Comparison of ENCODE assay signal across 8 cellular contexts in genomic region chr9:127611796-127612790, GRCh38. TPM values are rescaled to one million over a fixed set of nuclear protein-coding genes. Genes with fewer than 3 reads are reported as not detected.
DNase-seq lines count a peak whose midpoint lies in the region; ATAC-seq and TF ChIP-seq lines count a peak whose summit lies in the region.

Gene STXBP1 (plus strand): TSS chr9:127612277. CDS start chr9:127612404, 127 bp downstream.

- H3K9me3 Mint-ChIP-seq in CD14-positive monocyte (peaks cover 0 to 8% (median 0%) of the 10 kb centered on the region in 7 donors), endodermal cell (no peaks in the 10 kb centered on the region)
- H3K9me3 Mint-ChIP-seq in activated CD8-positive, alpha-beta memory T cell treated with anti-CD3 and anti-CD28 coated beads, Interleukin-2, amount 10 ng/mL, durations not matched to agents 7 days and 5 days (ENCODE audit: low read depth) = no peaks in the 10 kb centered on the region

- peak; percentile 84 for ATAC-seq in GM19452 (IDR thresholded peaks at IDR 0.05; ENCODE audit: unreplicated experiment)
- peak; percentile 91 for ATAC-seq in activated CD8-positive, alpha-beta memory T cell treated with anti-CD3 and anti-CD28 coated beads, Interleukin-2, amount 10 ng/mL, durations not matched to agents 7 days and 5 days

- peak within 1 kb of the TSS; percentile 16 for H3K9ac ChIP-seq in endodermal cell (ENCODE audit: extremely low read depth, low read length, poor library complexity, severe bottlenecking)

- DNase-seq in CD14-positive monocyte (ENCODE audit: low spot score) (peak; percentile 65), HK-2 (ENCODE audit: unreplicated experiment) (peak; percentile 81), NOMO-1 treated with DMSO at 0.1 percent for 48 hours (lab: John Stamatoyannopoulos, UW; ENCODE audit: unreplicated experiment) (peak; percentile 60), endodermal cell (peak; percentile 95)
- peak; percentile 90 for DNase-seq in activated CD8-positive, alpha-beta memory T cell treated with anti-CD3 and anti-CD28 coated beads, Interleukin-2, amount 10 ng/mL, durations not matched to agents 7 days and 5 days
- peak; percentile 74 for DNase-seq in stimulated activated CD8-positive, alpha-beta memory T cell treated with anti-CD3 and anti-CD28 coated beads, Interleukin-15, amount 100 ng/mL, for 24 hours (ENCODE audit: low read depth)

- peaks cover 32% of the 10 kb centered on the region for H3K27me3 ChIP-seq in endodermal cell (ENCODE audit: control insufficient read depth, insufficient read depth, low read length, poor library complexity, severe bottlenecking)

- H3K4me3 Mint-ChIP-seq in CD14-positive monocyte = peak within 1 kb of the TSS; percentile 91 to 94
- peak within 1 kb of the TSS; percentile 85 for H3K4me3 Mint-ChIP-seq in activated CD8-positive, alpha-beta memory T cell treated with anti-CD3 and anti-CD28 coated beads, Interleukin-2, amount 10 ng/mL, durations not matched to agents 7 days and 5 days
- H3K4me3 Mint-ChIP-seq in endodermal cell = peak within 1 kb of the TSS; percentile 74

- H3K36me3 ChIP-seq in endodermal cell (ENCODE audit: control insufficient read depth, insufficient read depth, low read length) (no peaks in the 10 kb centered on the region), mesodermal cell (ENCODE audit: control insufficient read depth, insufficient read depth, low read length) (peaks cover 3% of the 10 kb centered on the region)

- H3K27ac Mint-ChIP-seq in CD14-positive monocyte (peak within 1 kb of the TSS in 6 of 7 donors; percentile 76 to 88 (median 82)), endodermal cell (peak within 1 kb of the TSS; percentile 59)
- peak within 1 kb of the TSS; percentile 58 for H3K27ac Mint-ChIP-seq in activated CD8-positive, alpha-beta memory T cell treated with anti-CD3 and anti-CD28 coated beads, Interleukin-2, amount 10 ng/mL, durations not matched to agents 7 days and 5 days

- H3K27me3 Mint-ChIP-seq in CD14-positive monocyte (ENCODE audit: low read depth in 3 of 3) (peaks cover 40 to 56% (median 51%) of the 10 kb centered on the region in 3 donors), endodermal cell (ENCODE audit: insufficient read depth) (peaks cover 43% of the 10 kb centered on the region)
- peaks cover 43% of the 10 kb centered on the region for H3K27me3 Mint-ChIP-seq in activated CD8-positive, alpha-beta memory T cell treated with anti-CD3 and anti-CD28 coated beads, Interleukin-2, amount 10 ng/mL, durations not matched to agents 7 days and 5 days

- 0% methylated on average over 17 to 107 of the region's 107 CpGs for WGBS in endodermal cell (ENCODE audit: insufficient coverage in 1 of 2, insufficient read length in 1 of 2), 2 experiments
- WGBS in mesodermal cell (ENCODE audit: insufficient coverage in 2 of 2), 2 experiments = 0 to 1% methylated on average over 58 to 89 of the region's 107 CpGs

- TF ChIP-seq CTCF in CD14-positive monocyte (IDR thresholded peaks at IDR 0.05) = no peak
- TF ChIP-seq CTCF in endodermal cell (conservative IDR thresholded peaks at IDR 0.05) = peak; percentile 50

- H3K27ac ChIP-seq in endodermal cell (ENCODE audit: low read depth, low read length) = no peak within 1 kb of the TSS
- no peak within 1 kb of the TSS for H3K27ac ChIP-seq in mesodermal cell (ENCODE audit: low read depth, low read length, severe bottlenecking)

- H3K4me3 ChIP-seq in endodermal cell (ENCODE audit: low read length) (peak within 1 kb of the TSS; percentile 86), mesodermal cell (ENCODE audit: extremely low read depth, insufficient read depth, low read length, poor library complexity, severe bottlenecking) (peak within 1 kb of the TSS; percentile 68)

- intact Hi-C loops in CD14-positive monocyte (cut with micrococcal nuclease) = loop anchor here in 1 of 2 donors (10.0 kb wide), 1 partner anchor 113 kb away; no protein-coding TSS in a partner anchor

- H3K4me1 Mint-ChIP-seq in CD14-positive monocyte = peaks cover 31% of the 10 kb centered on the region
- peaks cover 31% of the 10 kb centered on the region for H3K4me1 Mint-ChIP-seq in activated CD8-positive, alpha-beta memory T cell treated with anti-CD3 and anti-CD28 coated beads, Interleukin-2, amount 10 ng/mL, durations not matched to agents 7 days and 5 days
- H3K4me1 Mint-ChIP-seq in endodermal cell = peaks cover 23% of the 10 kb centered on the region

- H3K36me3 Mint-ChIP-seq in CD14-positive monocyte (peaks cover 5% of the 10 kb centered on the region in 2 donors), endodermal cell (ENCODE audit: low read depth) (no peaks in the 10 kb centered on the region)
- no peaks in the 10 kb centered on the region for H3K36me3 Mint-ChIP-seq in activated CD8-positive, alpha-beta memory T cell treated with anti-CD3 and anti-CD28 coated beads, Interleukin-2, amount 10 ng/mL, durations not matched to agents 7 days and 5 days

- H3K4me1 ChIP-seq in endodermal cell (ENCODE audit: control insufficient read depth, insufficient read depth, low read length) (peaks cover 7% of the 10 kb centered on the region), mesodermal cell (ENCODE audit: control insufficient read depth, insufficient read depth, low read length, poor library complexity, severe bottlenecking) (peaks cover 4% of the 10 kb centered on the region)

- CTCF ChIA-PET in activated CD8-positive, alpha-beta memory T cell treated with anti-CD3 and anti-CD28 coated beads, Interleukin-2, amount 10 ng/mL, durations not matched to agents 7 days and 5 days (lab: Charles Lee) = interaction anchor here (1.0 to 5.6 kb wide), 9 partner anchors 22 to 156 kb away, joined by 3 to 37 read pairs (median 3); partner anchors contain the start of genes PTRH1, TOR2A and TTC16

- H3K9me3 ChIP-seq in endodermal cell (ENCODE audit: control insufficient read depth, low read length) (no peaks in the 10 kb centered on the region), mesodermal cell (ENCODE audit: control insufficient read depth, low read length) (no peaks in the 10 kb centered on the region)

RNA-seq across cellular contexts. Expression of gene STXBP1, which starts in this region (rescaled TPM):
- polyA plus RNA-seq in CD14-positive monocyte = under 1 TPM in 1 of 2 donors, not detected in 1; 0.59 TPM
- total RNA-seq in activated CD8-positive, alpha-beta memory T cell treated with anti-CD3 and anti-CD28 coated beads, Interleukin-2, amount 10 ng/mL, durations not matched to agents 7 days and 5 days = 10 to 100 TPM; 22.8 to 26.0 TPM
- 10 to 100 TPM; 27.8 to 46.8 TPM for total RNA-seq in endodermal cell
- 36.9 TPM for polyA plus RNA-seq in endodermal cell (2013, experiment 1 of 2)
- 33.8 TPM for polyA plus RNA-seq in endodermal cell (2013, experiment 2 of 2)
- 42.9 TPM for polyA plus RNA-seq in mesodermal cell (2013, experiment 1 of 2)
- polyA plus RNA-seq in mesodermal cell (2013, experiment 2 of 2) = 38.1 TPM

Comparison
In these comparisons a context has a peak if more than half of its experiments do, and no peak if none do; other contexts are left out.
1. Peak in DNase-seq in CD14-positive monocyte; RNA of the gene not detected or under 1 TPM.